Comparison of ENCODE assay signal across 31 cellular contexts in the genomic region with DNA sequence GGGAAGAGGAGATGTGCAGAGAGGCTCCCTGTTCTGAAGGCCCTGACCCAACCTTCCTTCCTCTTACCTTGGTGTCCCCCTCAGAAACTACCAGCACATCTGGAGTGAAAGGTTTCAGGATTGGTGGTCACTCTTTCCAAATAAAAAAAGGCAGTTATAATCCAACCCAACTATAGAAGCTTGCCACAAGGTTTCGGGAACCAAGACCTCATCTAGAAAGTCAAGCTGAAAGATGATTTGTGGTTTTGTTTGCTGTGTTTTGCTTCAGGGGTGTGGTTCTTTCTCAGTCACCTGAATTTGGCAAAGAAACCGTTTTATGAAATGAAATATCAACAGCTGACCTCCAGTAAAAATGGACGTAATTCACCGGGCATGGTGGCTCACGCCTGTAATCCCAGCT. TPM values are rescaled to one million over a fixed set of nuclear protein-coding genes. Genes with fewer than 3 reads are reported as not detected.
"Had no signal": no experiment of that assay in that cellular context is flagged by ENCODE, and none has a peak within 500 bp of the region (broad histone marks: within the 10 kb centered on the region; RNA-seq: fewer than 3 reads in every experiment).

No MANE protein-coding gene starts in this region.

- H3K27me3 ChIP-seq: colonic mucosa, dorsolateral prefrontal cortex, esophagus muscularis mucosa, hepatocyte, left lung, sigmoid colon, testis had no signal

- H3K4me2 ChIP-seq: hepatocyte, smooth muscle cell had no signal

- H3K27ac Mint-ChIP-seq: activated CD8-positive, alpha-beta T cell treated with anti-CD3 and anti-CD28 coated beads, Interleukin-2, amount 10 ng/mL, durations not matched to agents 7 days and 5 days; activated naive CD4-positive, alpha-beta T cell treated with anti-CD3 and anti-CD28 coated beads for 36 hours; activated naive CD8-positive, alpha-beta T cell treated with anti-CD3 and anti-CD28 coated beads, Interleukin-2, amount 10 ng/mL, durations not matched to agents 7 days and 5 days; activated T-cell treated with anti-CD3 and anti-CD28 coated beads, Interleukin-2, amount 50 U/mL, for 24 hours; immature natural killer cell; naive thymus-derived CD4-positive, alpha-beta T cell had no signal

- FAIRE-seq: bronchial epithelial cell, frontal cortex had no signal

- H2AFZ ChIP-seq: hepatocyte had no signal

- H3K27ac ChIP-seq: colonic mucosa, dorsolateral prefrontal cortex, esophagus muscularis mucosa, hepatocyte, left lung, sigmoid colon, testis had no signal

- H3K36me3 ChIP-seq: colonic mucosa had no signal

- H3K27me3 Mint-ChIP-seq: activated naive CD8-positive, alpha-beta T cell treated with anti-CD3 and anti-CD28 coated beads, Interleukin-2, amount 10 ng/mL, durations not matched to agents 7 days and 5 days; activated T-cell treated with anti-CD3 and anti-CD28 coated beads, Interleukin-2, amount 50 U/mL, for 24 hours; naive thymus-derived CD4-positive, alpha-beta T cell; stimulated activated naive B cell treated with anti-CD40 and anti-IgM and Interleukin-4, amounts not matched to agents 10 μg/mL and 1 μg/mL and 100 μg/mL, for 72 hours had no signal

- H3K4me1 Mint-ChIP-seq: activated naive CD8-positive, alpha-beta T cell treated with anti-CD3 and anti-CD28 coated beads, Interleukin-2, amount 10 ng/mL, durations not matched to agents 7 days and 5 days; immature natural killer cell; neural crest cell had no signal

- H3K4me3 Mint-ChIP-seq: activated CD8-positive, alpha-beta T cell treated with anti-CD3 and anti-CD28 coated beads, Interleukin-2, amount 10 ng/mL, durations not matched to agents 7 days and 5 days; activated naive CD4-positive, alpha-beta T cell treated with anti-CD3 and anti-CD28 coated beads for 36 hours; activated naive CD8-positive, alpha-beta T cell treated with anti-CD3 and anti-CD28 coated beads, Interleukin-2, amount 10 ng/mL, durations not matched to agents 7 days and 5 days; activated T-cell treated with anti-CD3 and anti-CD28 coated beads, Interleukin-2, amount 50 U/mL, for 24 hours; immature natural killer cell; naive thymus-derived CD4-positive, alpha-beta T cell; neural crest cell; stimulated activated naive B cell treated with anti-CD40 and anti-IgM and Interleukin-4, amounts not matched to agents 10 μg/mL and 1 μg/mL and 100 μg/mL, for 72 hours had no signal

- H3K9me3 ChIP-seq: colonic mucosa, esophagus muscularis mucosa, left lung, sigmoid colon, testis had no signal

- ATAC-seq: activated CD8-positive, alpha-beta T cell treated with anti-CD3 and anti-CD28 coated beads, Interleukin-2, amount 10 ng/mL, durations not matched to agents 7 days and 5 days; left lung; naive thymus-derived CD4-positive, alpha-beta T cell; stimulated activated naive B cell treated with anti-CD40 and anti-IgM and Interleukin-4, amounts not matched to agents 10 μg/mL and 1 μg/mL and 100 μg/mL, for 72 hours had no signal

- H3K9me3 Mint-ChIP-seq: activated naive CD4-positive, alpha-beta T cell treated with anti-CD3 and anti-CD28 coated beads for 36 hours; activated naive CD8-positive, alpha-beta T cell treated with anti-CD3 and anti-CD28 coated beads, Interleukin-2, amount 10 ng/mL, durations not matched to agents 7 days and 5 days; activated T-cell treated with anti-CD3 and anti-CD28 coated beads, Interleukin-2, amount 50 U/mL, for 24 hours; immature natural killer cell; naive thymus-derived CD4-positive, alpha-beta T cell; neural crest cell; stimulated activated naive B cell treated with anti-CD40 and anti-IgM and Interleukin-4, amounts not matched to agents 10 μg/mL and 1 μg/mL and 100 μg/mL, for 72 hours had no signal

- H3K4me3 ChIP-seq: colonic mucosa, dorsolateral prefrontal cortex, esophagus muscularis mucosa, hepatocyte, left lung, lung, sigmoid colon, smooth muscle cell, testis had no signal

- DNase-seq: activated CD4-positive, alpha-beta T cell treated with anti-CD3 and anti-CD28 coated beads for 4 hours; activated CD4-positive, CD25-positive, alpha-beta regulatory T cell; activated CD8-positive, alpha-beta memory T cell treated with anti-CD3 and anti-CD28 coated beads, Interleukin-2, amount 50 U/mL, for 4 hours; activated CD8-positive, alpha-beta T cell treated with anti-CD3 and anti-CD28 coated beads, Interleukin-2, amount 10 ng/mL, durations not matched to agents 7 days and 5 days; activated naive CD4-positive, alpha-beta T cell treated with anti-CD3 and anti-CD28 coated beads for 36 hours; activated naive CD8-positive, alpha-beta T cell treated with anti-CD3 and anti-CD28 coated beads, Interleukin-2, amount 10 ng/mL, durations not matched to agents 7 days and 5 days; activated T-cell treated with anti-CD3 and anti-CD28 coated beads, Interleukin-2, amount 50 U/mL, for 24 hours; amniotic stem cell; colonic mucosa; dorsolateral prefrontal cortex; glutamatergic neuron; immature natural killer cell; left lung; naive thymus-derived CD4-positive, alpha-beta T cell; occipital lobe; retina; sigmoid colon; stimulated activated CD4-positive, alpha-beta T cell treated with anti-CD3 and anti-CD28 coated beads, Interleukin-15, amount 100 ng/mL, for 24 hours; stimulated activated naive B cell treated with anti-CD40 and anti-IgM and Interleukin-4, amounts not matched to agents 10 μg/mL and 1 μg/mL and 100 μg/mL, for 72 hours; T-helper 1 cell; T1000; testis; trophoblast cell had no signal

- H3K79me2 ChIP-seq: hepatocyte had no signal

- H3K4me1 ChIP-seq: colonic mucosa, esophagus muscularis mucosa, left lung, sigmoid colon, testis had no signal

RNA-seq across cellular contexts. Expression of gene EVPLL, which starts 33.6 kb away (rescaled TPM):
- total RNA-seq: activated CD8-positive, alpha-beta T cell treated with anti-CD3 and anti-CD28 coated beads, Interleukin-2, amount 10 ng/mL, durations not matched to agents 7 days and 5 days; activated naive CD4-positive, alpha-beta T cell treated with anti-CD3 and anti-CD28 coated beads for 36 hours; activated naive CD8-positive, alpha-beta T cell treated with anti-CD3 and anti-CD28 coated beads, Interleukin-2, amount 10 ng/mL, durations not matched to agents 7 days and 5 days; esophagus muscularis mucosa; frontal cortex; hepatocyte; naive thymus-derived CD4-positive, alpha-beta T cell; neural crest cell; occipital lobe; posterior vena cava; sigmoid colon; smooth muscle cell had no signal
